8 cellular contexts compared by ENCODE assay signal in genomic region chr9:105127863-105128220, GRCh38.
DNase-seq lines count a peak whose midpoint lies in the region; ATAC-seq, FAIRE-seq and TF ChIP-seq lines count a peak whose summit lies in the region.

No MANE protein-coding gene starts in this region.

- H3K36me3 Mint-ChIP-seq in T-helper 1 cell treated with Interleukin-12 subunit alpha and Interleukin-12 subunit beta and Interleukin-4 antibody, amounts not matched to agents 30 μg/mL and 1 μg/mL, for 36 hours (ENCODE audit: low read depth): no peaks in the 10 kb centered on the region

- DNase-seq in A549 (ENCODE audit: low read depth in 1 of 2, low spot score in 1 of 2) (no peak), NCI-H1930 (lab: John Stamatoyannopoulos, UW) (no peak), NCI-H345 treated with DMSO at 0.1 percent for 48 hours (lab: John Stamatoyannopoulos, UW; ENCODE audit: unreplicated experiment) (no peak)
- DNase-seq in effector CD4-positive, alpha-beta T cell: peak; percentile 53
- DNase-seq in stimulated activated naive CD8-positive, alpha-beta T cell treated with anti-CD3 and anti-CD28 coated beads, Interleukin-15, amount 100 ng/mL, for 72 hours: peak; percentile 30 to 57

- CTCF ChIA-PET in A549 (lab: Yijun Ruan, JAX): interaction anchor here (0.7 kb wide), 1 partner anchor 20 kb away, joined by 3 read pairs; no protein-coding TSS in a partner anchor

- WGBS in A549 (ENCODE audit: missing lambda C conversion rate): 83% methylated on average over 3 of the region's 3 CpGs

- H3K9me3 Mint-ChIP-seq in T-helper 1 cell treated with Interleukin-12 subunit alpha and Interleukin-12 subunit beta and Interleukin-4 antibody, amounts not matched to agents 30 μg/mL and 1 μg/mL, for 36 hours: no peaks in the 10 kb centered on the region
- no peaks in the 10 kb centered on the region for H3K9me3 Mint-ChIP-seq in stimulated activated naive CD8-positive, alpha-beta T cell treated with anti-CD3 and anti-CD28 coated beads, Interleukin-15, amount 100 ng/mL, for 72 hours

- H3K4me1 Mint-ChIP-seq in T-helper 1 cell treated with Interleukin-12 subunit alpha and Interleukin-12 subunit beta and Interleukin-4 antibody, amounts not matched to agents 30 μg/mL and 1 μg/mL, for 36 hours (ENCODE audit: low read depth): peaks cover 26% of the 10 kb centered on the region
- peaks cover 33% of the 10 kb centered on the region for H3K4me1 Mint-ChIP-seq in stimulated activated naive CD8-positive, alpha-beta T cell treated with anti-CD3 and anti-CD28 coated beads, Interleukin-15, amount 100 ng/mL, for 72 hours

- H3K27ac Mint-ChIP-seq in T-helper 1 cell treated with Interleukin-12 subunit alpha and Interleukin-12 subunit beta and Interleukin-4 antibody, amounts not matched to agents 30 μg/mL and 1 μg/mL, for 36 hours: peak overlapping the region; percentile 35
- no peak overlapping the region for H3K27ac Mint-ChIP-seq in stimulated activated naive CD8-positive, alpha-beta T cell treated with anti-CD3 and anti-CD28 coated beads, Interleukin-15, amount 100 ng/mL, for 72 hours

- TF ChIP-seq POLR2A in A549 (IDR thresholded peaks at IDR 0.05; ENCODE audit: low read length): no peak

- H3K4me1 ChIP-seq in A549: peaks cover 34% of the 10 kb centered on the region

- H3K4me3 ChIP-seq in A549: no peak overlapping the region

- H3K27ac ChIP-seq in A549: peak overlapping the region; percentile 49 to 53

- no peak for TF ChIP-seq RAD21 in A549 (conservative IDR thresholded peaks at IDR 0.05 in 1 of 2, IDR thresholded peaks at IDR 0.05 in 1 of 2)

- no peak for FAIRE-seq in A549 (lab: Jason Lieb, UNC)

- POLR2A ChIA-PET in A549 (lab: Yijun Ruan, JAX): no interaction called here

- peak overlapping the region; percentile 51; the same call in 1 of the 3 replicates for H3K4me2 ChIP-seq in A549

- no peak for TF ChIP-seq CTCF in A549 (IDR thresholded peaks at IDR 0.05)

- no peak for TF ChIP-seq EP300 in A549 (IDR thresholded peaks at IDR 0.05)

- H3K4me3 Mint-ChIP-seq in T-helper 1 cell treated with Interleukin-12 subunit alpha and Interleukin-12 subunit beta and Interleukin-4 antibody, amounts not matched to agents 30 μg/mL and 1 μg/mL, for 36 hours: no peak overlapping the region
- peak overlapping the region in 1 of 2 donors; percentile 19 for H3K4me3 Mint-ChIP-seq in stimulated activated naive CD8-positive, alpha-beta T cell treated with anti-CD3 and anti-CD28 coated beads, Interleukin-15, amount 100 ng/mL, for 72 hours

- ATAC-seq in A549 (no peak), GM19043 (IDR thresholded peaks at IDR 0.05; ENCODE audit: low read depth, unreplicated experiment) (peak; percentile 98), HG03135 (IDR thresholded peaks at IDR 0.05; ENCODE audit: unreplicated experiment) (peak; percentile 100)
- ATAC-seq in stimulated activated naive CD8-positive, alpha-beta T cell treated with anti-CD3 and anti-CD28 coated beads, Interleukin-15, amount 100 ng/mL, for 72 hours: peak; percentile 99

- peaks cover 23% of the 10 kb centered on the region for H3K27me3 Mint-ChIP-seq in T-helper 1 cell treated with Interleukin-12 subunit alpha and Interleukin-12 subunit beta and Interleukin-4 antibody, amounts not matched to agents 30 μg/mL and 1 μg/mL, for 36 hours (ENCODE audit: low read depth)
- H3K27me3 Mint-ChIP-seq in stimulated activated naive CD8-positive, alpha-beta T cell treated with anti-CD3 and anti-CD28 coated beads, Interleukin-15, amount 100 ng/mL, for 72 hours: no peaks in the 10 kb centered on the region

- no peaks in the 10 kb centered on the region for H3K9me3 ChIP-seq in A549

TF ChIP-seq in A549, 52 proteins besides CTCF, POLR2A, EP300 and RAD21:
- TF ChIP-seq FOXS1 (CRISPR knock-in tag; IDR thresholded peaks at IDR 0.05): no peak
- no peak for TF ChIP-seq ZNF302 (CRISPR knock-in tag; IDR thresholded peaks at IDR 0.05)
- no peak for TF ChIP-seq HOXB13 (CRISPR knock-in tag; IDR thresholded peaks at IDR 0.05; ENCODE audit: low read depth)
- TF ChIP-seq, protein P1, sequence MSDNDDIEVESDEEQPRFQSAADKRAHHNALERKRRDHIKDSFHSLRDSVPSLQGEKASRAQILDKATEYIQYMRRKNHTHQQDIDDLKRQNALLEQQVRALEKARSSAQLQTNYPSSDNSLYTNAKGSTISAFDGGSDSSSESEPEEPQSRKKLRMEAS (IDR thresholded peaks at IDR 0.05): no peak
- no peak for TF ChIP-seq CBX2 (IDR thresholded peaks at IDR 0.05; ENCODE audit: borderline replicate concordance, low read depth)
- no peak for TF ChIP-seq RCOR1 (IDR thresholded peaks at IDR 0.05; ENCODE audit: low read depth, low read length)
- no peak for TF ChIP-seq JUN (IDR thresholded peaks at IDR 0.05)
- TF ChIP-seq POLR2AphosphoS2 (conservative IDR thresholded peaks at IDR 0.05; ENCODE audit: low read length): no peak
- no peak for TF ChIP-seq RFX5 (IDR thresholded peaks at IDR 0.05)
- no peak for TF ChIP-seq HOXB5 (CRISPR knock-in tag; IDR thresholded peaks at IDR 0.05)
- TF ChIP-seq CEBPB (IDR thresholded peaks at IDR 0.05): no peak
- TF ChIP-seq HES2 (IDR thresholded peaks at IDR 0.05): no peak
- TF ChIP-seq NFE2L2 (conservative IDR thresholded peaks at IDR 0.05; ENCODE audit: low read length): no peak
- TF ChIP-seq HEYL (CRISPR knock-in tag; IDR thresholded peaks at IDR 0.05): no peak
TF ChIP-seq in A549: peak in this region for 0.

Comparison
In these comparisons a context has a peak if more than half of its experiments do, and no peak if none do; other contexts are left out.
1. ATAC-seq: peak in GM19043 (single experiment), HG03135 (single experiment) and stimulated activated naive CD8-positive, alpha-beta T cell treated with anti-CD3 and anti-CD28 coated beads, Interleukin-15, amount 100 ng/mL, for 72 hours (single experiment); none in A549 (0 of 2).
2. DNase-seq: peak in effector CD4-positive, alpha-beta T cell (single experiment) and stimulated activated naive CD8-positive, alpha-beta T cell treated with anti-CD3 and anti-CD28 coated beads, Interleukin-15, amount 100 ng/mL, for 72 hours (2 of 2); none in A549 (0 of 2), NCI-H1930 (0 of 2) and NCI-H345 treated with DMSO at 0.1 percent for 48 hours (single experiment).